In the genomic region with DNA sequence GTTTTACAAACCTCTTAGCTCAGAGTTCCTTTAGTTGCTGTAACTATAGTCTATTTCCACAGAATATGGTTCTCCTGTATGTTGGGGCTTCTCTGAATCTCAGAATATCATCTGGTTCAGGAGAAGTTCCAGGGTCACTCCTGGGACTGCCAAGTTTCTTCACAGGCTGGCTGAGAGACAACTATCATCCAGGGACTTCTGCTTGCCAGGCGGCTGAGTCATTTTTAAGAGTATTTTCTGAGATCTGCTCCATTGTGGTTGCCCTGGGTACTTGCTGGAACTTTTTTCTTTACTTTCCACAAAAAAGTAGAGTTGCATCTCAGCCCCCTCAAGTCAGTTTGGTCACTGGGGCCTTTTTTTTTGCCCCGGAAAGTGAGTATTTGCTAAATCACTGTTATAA, we compare ENCODE assay signal across 2 cellular contexts.
TF ChIP-seq lines count a peak whose summit lies in the region.

No MANE protein-coding gene starts in this region.

TF ChIP-seq in GM23338, 12 proteins besides CTCF, POLR2A, EP300 and RAD21 (continued from another document):
- TF ChIP-seq, protein P1, sequence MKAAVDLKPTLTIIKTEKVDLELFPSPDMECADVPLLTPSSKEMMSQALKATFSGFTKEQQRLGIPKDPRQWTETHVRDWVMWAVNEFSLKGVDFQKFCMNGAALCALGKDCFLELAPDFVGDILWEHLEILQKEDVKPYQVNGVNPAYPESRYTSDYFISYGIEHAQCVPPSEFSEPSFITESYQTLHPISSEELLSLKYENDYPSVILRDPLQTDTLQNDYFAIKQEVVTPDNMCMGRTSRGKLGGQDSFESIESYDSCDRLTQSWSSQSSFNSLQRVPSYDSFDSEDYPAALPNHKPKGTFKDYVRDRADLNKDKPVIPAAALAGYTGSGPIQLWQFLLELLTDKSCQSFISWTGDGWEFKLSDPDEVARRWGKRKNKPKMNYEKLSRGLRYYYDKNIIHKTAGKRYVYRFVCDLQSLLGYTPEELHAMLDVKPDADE (IDR thresholded peaks at IDR 0.05): no peak
- TF ChIP-seq EZH2 (IDR thresholded peaks at IDR 0.05; ENCODE audit: low read depth, unreplicated experiment) (no peak), JUNB (IDR thresholded peaks at IDR 0.05; ENCODE audit: unreplicated experiment) (no peak), STAT1 (IDR thresholded peaks at IDR 0.05; ENCODE audit: unreplicated experiment) (no peak), ZNF331 (CRISPR knock-in tag; IDR thresholded peaks at IDR 0.05; ENCODE audit: low read depth) (no peak)

TF ChIP-seq in H1, 55 proteins besides CTCF, POLR2A, EP300 and RAD21 (continued from another document):
- TF ChIP-seq, protein P2, sequence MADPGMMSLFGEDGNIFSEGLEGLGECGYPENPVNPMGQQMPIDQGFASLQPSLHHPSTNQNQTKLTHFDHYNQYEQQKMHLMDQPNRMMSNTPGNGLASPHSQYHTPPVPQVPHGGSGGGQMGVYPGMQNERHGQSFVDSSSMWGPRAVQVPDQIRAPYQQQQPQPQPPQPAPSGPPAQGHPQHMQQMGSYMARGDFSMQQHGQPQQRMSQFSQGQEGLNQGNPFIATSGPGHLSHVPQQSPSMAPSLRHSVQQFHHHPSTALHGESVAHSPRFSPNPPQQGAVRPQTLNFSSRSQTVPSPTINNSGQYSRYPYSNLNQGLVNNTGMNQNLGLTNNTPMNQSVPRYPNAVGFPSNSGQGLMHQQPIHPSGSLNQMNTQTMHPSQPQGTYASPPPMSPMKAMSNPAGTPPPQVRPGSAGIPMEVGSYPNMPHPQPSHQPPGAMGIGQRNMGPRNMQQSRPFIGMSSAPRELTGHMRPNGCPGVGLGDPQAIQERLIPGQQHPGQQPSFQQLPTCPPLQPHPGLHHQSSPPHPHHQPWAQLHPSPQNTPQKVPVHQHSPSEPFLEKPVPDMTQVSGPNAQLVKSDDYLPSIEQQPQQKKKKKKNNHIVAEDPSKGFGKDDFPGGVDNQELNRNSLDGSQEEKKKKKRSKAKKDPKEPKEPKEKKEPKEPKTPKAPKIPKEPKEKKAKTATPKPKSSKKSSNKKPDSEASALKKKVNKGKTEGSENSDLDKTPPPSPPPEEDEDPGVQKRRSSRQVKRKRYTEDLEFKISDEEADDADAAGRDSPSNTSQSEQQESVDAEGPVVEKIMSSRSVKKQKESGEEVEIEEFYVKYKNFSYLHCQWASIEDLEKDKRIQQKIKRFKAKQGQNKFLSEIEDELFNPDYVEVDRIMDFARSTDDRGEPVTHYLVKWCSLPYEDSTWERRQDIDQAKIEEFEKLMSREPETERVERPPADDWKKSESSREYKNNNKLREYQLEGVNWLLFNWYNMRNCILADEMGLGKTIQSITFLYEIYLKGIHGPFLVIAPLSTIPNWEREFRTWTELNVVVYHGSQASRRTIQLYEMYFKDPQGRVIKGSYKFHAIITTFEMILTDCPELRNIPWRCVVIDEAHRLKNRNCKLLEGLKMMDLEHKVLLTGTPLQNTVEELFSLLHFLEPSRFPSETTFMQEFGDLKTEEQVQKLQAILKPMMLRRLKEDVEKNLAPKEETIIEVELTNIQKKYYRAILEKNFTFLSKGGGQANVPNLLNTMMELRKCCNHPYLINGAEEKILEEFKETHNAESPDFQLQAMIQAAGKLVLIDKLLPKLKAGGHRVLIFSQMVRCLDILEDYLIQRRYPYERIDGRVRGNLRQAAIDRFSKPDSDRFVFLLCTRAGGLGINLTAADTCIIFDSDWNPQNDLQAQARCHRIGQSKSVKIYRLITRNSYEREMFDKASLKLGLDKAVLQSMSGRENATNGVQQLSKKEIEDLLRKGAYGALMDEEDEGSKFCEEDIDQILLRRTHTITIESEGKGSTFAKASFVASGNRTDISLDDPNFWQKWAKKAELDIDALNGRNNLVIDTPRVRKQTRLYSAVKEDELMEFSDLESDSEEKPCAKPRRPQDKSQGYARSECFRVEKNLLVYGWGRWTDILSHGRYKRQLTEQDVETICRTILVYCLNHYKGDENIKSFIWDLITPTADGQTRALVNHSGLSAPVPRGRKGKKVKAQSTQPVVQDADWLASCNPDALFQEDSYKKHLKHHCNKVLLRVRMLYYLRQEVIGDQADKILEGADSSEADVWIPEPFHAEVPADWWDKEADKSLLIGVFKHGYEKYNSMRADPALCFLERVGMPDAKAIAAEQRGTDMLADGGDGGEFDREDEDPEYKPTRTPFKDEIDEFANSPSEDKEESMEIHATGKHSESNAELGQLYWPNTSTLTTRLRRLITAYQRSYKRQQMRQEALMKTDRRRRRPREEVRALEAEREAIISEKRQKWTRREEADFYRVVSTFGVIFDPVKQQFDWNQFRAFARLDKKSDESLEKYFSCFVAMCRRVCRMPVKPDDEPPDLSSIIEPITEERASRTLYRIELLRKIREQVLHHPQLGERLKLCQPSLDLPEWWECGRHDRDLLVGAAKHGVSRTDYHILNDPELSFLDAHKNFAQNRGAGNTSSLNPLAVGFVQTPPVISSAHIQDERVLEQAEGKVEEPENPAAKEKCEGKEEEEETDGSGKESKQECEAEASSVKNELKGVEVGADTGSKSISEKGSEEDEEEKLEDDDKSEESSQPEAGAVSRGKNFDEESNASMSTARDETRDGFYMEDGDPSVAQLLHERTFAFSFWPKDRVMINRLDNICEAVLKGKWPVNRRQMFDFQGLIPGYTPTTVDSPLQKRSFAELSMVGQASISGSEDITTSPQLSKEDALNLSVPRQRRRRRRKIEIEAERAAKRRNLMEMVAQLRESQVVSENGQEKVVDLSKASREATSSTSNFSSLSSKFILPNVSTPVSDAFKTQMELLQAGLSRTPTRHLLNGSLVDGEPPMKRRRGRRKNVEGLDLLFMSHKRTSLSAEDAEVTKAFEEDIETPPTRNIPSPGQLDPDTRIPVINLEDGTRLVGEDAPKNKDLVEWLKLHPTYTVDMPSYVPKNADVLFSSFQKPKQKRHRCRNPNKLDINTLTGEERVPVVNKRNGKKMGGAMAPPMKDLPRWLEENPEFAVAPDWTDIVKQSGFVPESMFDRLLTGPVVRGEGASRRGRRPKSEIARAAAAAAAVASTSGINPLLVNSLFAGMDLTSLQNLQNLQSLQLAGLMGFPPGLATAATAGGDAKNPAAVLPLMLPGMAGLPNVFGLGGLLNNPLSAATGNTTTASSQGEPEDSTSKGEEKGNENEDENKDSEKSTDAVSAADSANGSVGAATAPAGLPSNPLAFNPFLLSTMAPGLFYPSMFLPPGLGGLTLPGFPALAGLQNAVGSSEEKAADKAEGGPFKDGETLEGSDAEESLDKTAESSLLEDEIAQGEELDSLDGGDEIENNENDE (IDR thresholded peaks at IDR 0.05; ENCODE audit: insufficient replicate concordance, low read length): no peak
- TF ChIP-seq SP2 (IDR thresholded peaks at IDR 0.05; ENCODE audit: low read length) (no peak), GTF2F1 (IDR thresholded peaks at IDR 0.05; ENCODE audit: borderline replicate concordance, low read depth, low read length) (no peak), FOSL1 (IDR thresholded peaks at IDR 0.05; ENCODE audit: insufficient read depth, low read depth, low read length) (no peak), MAFK (IDR thresholded peaks at IDR 0.05; ENCODE audit: low read depth, low read length) (no peak), GABPA (IDR thresholded peaks at IDR 0.05; ENCODE audit: borderline replicate concordance, insufficient read depth, low read length) (no peak)
